ENCODE assay signal across 12 cellular contexts in the genomic region with DNA sequence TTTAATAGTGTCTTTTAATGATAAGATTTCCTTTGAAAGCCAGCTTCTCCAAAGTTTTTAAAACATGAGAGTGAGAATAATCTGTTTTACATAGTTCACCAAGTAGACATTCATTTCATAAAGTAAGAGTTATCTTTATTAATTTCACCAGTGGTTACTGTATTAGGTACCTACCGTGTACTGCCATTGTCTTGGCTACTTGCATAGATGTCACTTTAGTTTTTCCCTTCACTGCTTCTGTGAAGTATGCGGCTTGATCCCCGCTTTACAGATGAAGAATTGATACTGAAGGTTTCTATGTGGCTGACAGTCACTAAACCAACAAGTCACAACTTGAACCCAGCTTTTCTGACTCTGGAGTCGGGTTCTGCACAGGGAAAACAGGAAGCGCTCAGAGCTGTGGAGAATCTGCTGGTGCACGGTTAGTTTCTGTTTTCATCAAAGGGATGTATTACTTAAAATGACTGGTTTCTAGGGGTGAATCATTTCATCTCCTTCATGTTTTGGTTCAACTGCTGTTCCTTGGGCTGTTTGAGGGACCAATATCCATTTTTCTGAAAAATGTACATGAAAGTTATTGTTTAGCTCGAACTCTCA. TPM values are rescaled to one million over a fixed set of nuclear protein-coding genes. Genes with fewer than 3 reads are reported as not detected.
DNase-seq lines count a peak whose midpoint lies in the region; ATAC-seq and TF ChIP-seq lines count a peak whose summit lies in the region.
"Had no signal": no experiment of that assay in that cellular context is flagged by ENCODE, and none has a peak within 500 bp of the region (broad histone marks: within the 10 kb centered on the region; RNA-seq: fewer than 3 reads in every experiment).

No MANE protein-coding gene starts in this region.

- TF ChIP-seq CTCF in prostate gland (IDR thresholded peaks at IDR 0.05) (no peak), upper lobe of right lung (IDR thresholded peaks at IDR 0.05) (no peak)

- H3K27ac ChIP-seq in prostate gland, result no peak overlapping the region
- H3K27ac ChIP-seq in upper lobe of right lung, result no peak overlapping the region
- H3K27ac ChIP-seq: adrenal gland had no signal

- H3K4me3 ChIP-seq in prostate gland, result no peak overlapping the region
- H3K4me3 ChIP-seq in upper lobe of right lung, result no peak overlapping the region
- H3K4me3 ChIP-seq: adrenal gland had no signal

- H3K27me3 ChIP-seq in prostate gland (replicated peaks; ENCODE audit: insufficient read depth) (no peaks in the 10 kb centered on the region), upper lobe of right lung (no peaks in the 10 kb centered on the region)
- H3K27me3 ChIP-seq: adrenal gland had no signal

- no peaks in the 10 kb centered on the region for H3K36me3 ChIP-seq in prostate gland
- H3K36me3 ChIP-seq in upper lobe of right lung, result peaks cover 9% of the 10 kb centered on the region

- TF ChIP-seq POLR2A in prostate gland (IDR thresholded peaks at IDR 0.05), result no peak

- no peaks in the 10 kb centered on the region for H3K27me3 Mint-ChIP-seq in activated naive CD8-positive, alpha-beta T cell treated with anti-CD3 and anti-CD28 coated beads, Interleukin-2, amount 50 U/mL, for 24 hours

- no peaks in the 10 kb centered on the region for H3K9me3 Mint-ChIP-seq in activated naive CD8-positive, alpha-beta T cell treated with anti-CD3 and anti-CD28 coated beads, Interleukin-2, amount 50 U/mL, for 24 hours
- H3K9me3 Mint-ChIP-seq: mesothelial cell of epicardium had no signal

- H3K4me3 Mint-ChIP-seq in activated naive CD8-positive, alpha-beta T cell treated with anti-CD3 and anti-CD28 coated beads, Interleukin-2, amount 50 U/mL, for 24 hours, result no peak overlapping the region
- H3K4me3 Mint-ChIP-seq: HFFc6, mesothelial cell of epicardium had no signal

- no peak overlapping the region for H3K27ac Mint-ChIP-seq in activated naive CD8-positive, alpha-beta T cell treated with anti-CD3 and anti-CD28 coated beads, Interleukin-2, amount 50 U/mL, for 24 hours
- H3K27ac Mint-ChIP-seq: HFFc6, mesothelial cell of epicardium had no signal

- peaks cover 10% of the 10 kb centered on the region for H3K4me1 Mint-ChIP-seq in activated naive CD8-positive, alpha-beta T cell treated with anti-CD3 and anti-CD28 coated beads, Interleukin-2, amount 50 U/mL, for 24 hours

- 80% methylated on average over 7 of the region's 7 CpGs for WGBS in prostate gland

- peak; percentile 61 for ATAC-seq in activated naive CD8-positive, alpha-beta T cell treated with anti-CD3 and anti-CD28 coated beads, Interleukin-2, amount 50 U/mL, for 24 hours
- ATAC-seq in GM19452 (IDR thresholded peaks at IDR 0.05; ENCODE audit: unreplicated experiment) (no peak), upper lobe of right lung (no peak)

- H3K36me3 Mint-ChIP-seq in activated naive CD8-positive, alpha-beta T cell treated with anti-CD3 and anti-CD28 coated beads, Interleukin-2, amount 50 U/mL, for 24 hours (ENCODE audit: low read depth), result peaks cover 5% of the 10 kb centered on the region

- intact Hi-C loops in prostate gland (cut with DNase I) (loop anchor here (2.0 kb wide), 1 partner anchor 240 kb away; no protein-coding TSS in a partner anchor), upper lobe of right lung (cut with DNase I) (loop anchor here (5.0 kb wide), 1 partner anchor 240 kb away; no protein-coding TSS in a partner anchor)

- DNase-seq in stimulated activated CD4-positive, alpha-beta T cell treated with anti-CD3 and anti-CD28 coated beads, Interleukin-15, amount 100 ng/mL, for 24 hours, result peak; percentile 32
- DNase-seq in stimulated activated CD4-positive, alpha-beta T cell treated with anti-CD3 and anti-CD28 coated beads, Interleukin-4, amount 100 ng/mL, for 4 hours, result no peak
- peak; percentile 85 for DNase-seq in MV-4-11 (lab: John Stamatoyannopoulos, UW)
- DNase-seq in activated naive CD8-positive, alpha-beta T cell treated with anti-CD3 and anti-CD28 coated beads, Interleukin-2, amount 50 U/mL, for 24 hours, result no peak
- no peak for DNase-seq in prostate gland (ENCODE audit: low spot score)
- no peak for DNase-seq in upper lobe of right lung
- no peak for DNase-seq in SW480 (ENCODE audit: low spot score)
- DNase-seq: adrenal gland, HFFc6, NCI-H2081 treated with DMSO at 0.1 percent for 48 hours had no signal

- H3K4me1 ChIP-seq in prostate gland (replicated peaks) (no peaks in the 10 kb centered on the region), upper lobe of right lung (no peaks in the 10 kb centered on the region)

- H3K9me3 ChIP-seq in prostate gland (no peaks in the 10 kb centered on the region), upper lobe of right lung (no peaks in the 10 kb centered on the region)
- H3K9me3 ChIP-seq: adrenal gland had no signal

RNA-seq across cellular contexts. Expression of a gene that starts 39.3 kb away (rescaled TPM):
- 1 to 10 TPM; 3.1 to 7.1 TPM for total RNA-seq in prostate gland
- total RNA-seq in upper lobe of right lung, result 0.14 TPM

Comparison
In these comparisons a context has a peak if more than half of its experiments do, and no peak if none do; other contexts are left out.
1. DNase-seq: peak in stimulated activated CD4-positive, alpha-beta T cell treated with anti-CD3 and anti-CD28 coated beads, Interleukin-15, amount 100 ng/mL, for 24 hours (single experiment) and MV-4-11 (single experiment); none in stimulated activated CD4-positive, alpha-beta T cell treated with anti-CD3 and anti-CD28 coated beads, Interleukin-4, amount 100 ng/mL, for 4 hours (0 of 2), activated naive CD8-positive, alpha-beta T cell treated with anti-CD3 and anti-CD28 coated beads, Interleukin-2, amount 50 U/mL, for 24 hours (single experiment), prostate gland (single experiment), upper lobe of right lung (single experiment) and SW480 (single experiment).